8 cellular contexts compared by ENCODE assay signal in genomic region chr17:46534716-46535115, GRCh38. TPM values are rescaled to one million over a fixed set of nuclear protein-coding genes. Genes with fewer than 3 reads are reported as not detected.
DNase-seq lines count a peak whose midpoint lies in the region; ATAC-seq, FAIRE-seq and TF ChIP-seq lines count a peak whose summit lies in the region.
"Not testable (repeated sequence)": the region's sequence is repeated elsewhere in the genome, so short reads cannot be mapped to it uniquely, and the experiment has no call there.

No MANE protein-coding gene starts in this region.

- not testable (repeated sequence) for H3K4me3 Mint-ChIP-seq in CD14-positive monocyte; endodermal cell; natural killer cell treated with Interleukin-12 subunit alpha and Interleukin-12 subunit beta and Interleukin-15 and Interleukin-18, amount 100 ng/mL, for 72 hours; progenitor cell of endocrine pancreas (ENCODE audit: low read depth)

- not testable (repeated sequence) for H3K36me3 ChIP-seq in endodermal cell (ENCODE audit: control insufficient read depth, insufficient read depth, low read length); kidney (ENCODE audit: control insufficient read depth in 1 of 2, insufficient read depth in 2 of 2, low read length in 2 of 2); upper lobe of right lung

- 89 to 100% methylated on average over 5 to 19 of the region's 22 CpGs for WGBS in endodermal cell (ENCODE audit: insufficient coverage in 1 of 2, insufficient read length in 1 of 2), 2 experiments

- peak; percentile 43 for DNase-seq in CD14-positive monocyte (ENCODE audit: low spot score)
- peak; percentile 7 for DNase-seq in activated CD4-positive, alpha-beta T cell treated with anti-CD3 and anti-CD28 coated beads for 1 hour
- peak; percentile 28 for DNase-seq in endodermal cell
- peak; percentile 21 for DNase-seq in left cardiac atrium
- DNase-seq in kidney: peak; percentile 71
- peak; percentile 26 for DNase-seq in natural killer cell treated with Interleukin-12 subunit alpha and Interleukin-12 subunit beta and Interleukin-15 and Interleukin-18, amount 100 ng/mL, for 72 hours (ENCODE audit: low spot score)
- DNase-seq in progenitor cell of endocrine pancreas (ENCODE audit: low spot score, unreplicated experiment): peak; percentile 9
- peak; percentile 59 for DNase-seq in upper lobe of right lung

- not testable (repeated sequence) for H3K4me1 ChIP-seq in endodermal cell (ENCODE audit: control insufficient read depth, insufficient read depth, low read length); kidney (ENCODE audit: control insufficient read depth in 1 of 2, insufficient read depth in 1 of 2, low read depth in 1 of 2, low read length in 2 of 2); upper lobe of right lung

- not testable (repeated sequence) for H3K9ac ChIP-seq in endodermal cell (ENCODE audit: extremely low read depth, low read length, poor library complexity, severe bottlenecking); kidney (ENCODE audit: low read length in 2 of 2)

- ATAC-seq in left cardiac atrium; natural killer cell treated with Interleukin-12 subunit alpha and Interleukin-12 subunit beta and Interleukin-15 and Interleukin-18, amount 100 ng/mL, for 72 hours; upper lobe of right lung: not testable (repeated sequence)

- not testable (repeated sequence) for H3K36me3 Mint-ChIP-seq in CD14-positive monocyte; endodermal cell (ENCODE audit: low read depth); natural killer cell treated with Interleukin-12 subunit alpha and Interleukin-12 subunit beta and Interleukin-15 and Interleukin-18, amount 100 ng/mL, for 72 hours; progenitor cell of endocrine pancreas (ENCODE audit: insufficient read depth)

- intact Hi-C loops in CD14-positive monocyte (cut with micrococcal nuclease); left cardiac atrium (cut with DNase I); kidney (cut with DNase I); upper lobe of right lung (cut with DNase I): not testable (repeated sequence)

- H3K27me3 ChIP-seq in endodermal cell (ENCODE audit: control insufficient read depth, insufficient read depth, low read length, poor library complexity, severe bottlenecking); upper lobe of right lung: not testable (repeated sequence)

- TF ChIP-seq CTCF in CD14-positive monocyte (IDR thresholded peaks at IDR 0.05); endodermal cell (conservative IDR thresholded peaks at IDR 0.05); kidney (IDR thresholded peaks at IDR 0.05; ENCODE audit: borderline replicate concordance, extremely low read depth, insufficient read depth); progenitor cell of endocrine pancreas (IDR thresholded peaks at IDR 0.05; ENCODE audit: unreplicated experiment); upper lobe of right lung (IDR thresholded peaks at IDR 0.05): not testable (repeated sequence)

- not testable (repeated sequence) for FAIRE-seq in kidney (lab: Jason Lieb, UNC)

- H3K27ac Mint-ChIP-seq in CD14-positive monocyte; endodermal cell; natural killer cell treated with Interleukin-12 subunit alpha and Interleukin-12 subunit beta and Interleukin-15 and Interleukin-18, amount 100 ng/mL, for 72 hours; progenitor cell of endocrine pancreas: not testable (repeated sequence)

- H3K27me3 Mint-ChIP-seq in CD14-positive monocyte (ENCODE audit: low read depth in 3 of 3); endodermal cell (ENCODE audit: insufficient read depth); natural killer cell treated with Interleukin-12 subunit alpha and Interleukin-12 subunit beta and Interleukin-15 and Interleukin-18, amount 100 ng/mL, for 72 hours; progenitor cell of endocrine pancreas: not testable (repeated sequence)

- H3K9me3 Mint-ChIP-seq in CD14-positive monocyte; endodermal cell; natural killer cell treated with Interleukin-12 subunit alpha and Interleukin-12 subunit beta and Interleukin-15 and Interleukin-18, amount 100 ng/mL, for 72 hours; progenitor cell of endocrine pancreas (ENCODE audit: low read depth): not testable (repeated sequence)

- H3K27ac ChIP-seq in endodermal cell (ENCODE audit: low read depth, low read length); kidney (ENCODE audit: low read depth in 2 of 2, low read length in 2 of 2); upper lobe of right lung: not testable (repeated sequence)

- H3K4me3 ChIP-seq in endodermal cell (ENCODE audit: low read length); kidney (ENCODE audit: low read length in 2 of 2); upper lobe of right lung: not testable (repeated sequence)

- H3K9me3 ChIP-seq in endodermal cell (ENCODE audit: control insufficient read depth, low read length); kidney (ENCODE audit: control insufficient read depth in 1 of 2, low read length in 2 of 2); upper lobe of right lung: not testable (repeated sequence)

- not testable (repeated sequence) for H3K4me1 Mint-ChIP-seq in CD14-positive monocyte; endodermal cell; natural killer cell treated with Interleukin-12 subunit alpha and Interleukin-12 subunit beta and Interleukin-15 and Interleukin-18, amount 100 ng/mL, for 72 hours (ENCODE audit: low read depth in 2 of 2); progenitor cell of endocrine pancreas (ENCODE audit: low read depth)

RNA-seq across cellular contexts. Expression of gene LRRC37A2, which starts 22.4 kb away (rescaled TPM):
- polyA plus RNA-seq in CD14-positive monocyte (1 to 10 TPM; 1.7 to 2.1 TPM), kidney (ENCODE audit: insufficient read depth, low read depth, low replicate concordance) (2.6 TPM)
- total RNA-seq in endodermal cell (10 to 100 TPM; 15.0 to 16.4 TPM), left cardiac atrium (1 to 10 TPM; 6.6 to 6.7 TPM), kidney (11.3 TPM), progenitor cell of endocrine pancreas (22.4 and 26.2 TPM in 2 replicates), upper lobe of right lung (11.7 TPM)
- polyA plus RNA-seq in endodermal cell (2013, experiment 1 of 2): 7.9 TPM
- polyA plus RNA-seq in endodermal cell (2013, experiment 2 of 2): 6.7 TPM
- total RNA-seq in natural killer cell treated with Interleukin-12 subunit alpha and Interleukin-12 subunit beta and Interleukin-15 and Interleukin-18, amount 100 ng/mL, for 72 hours: 1 to 10 TPM; 7.8 to 8.6 TPM

RNA-seq across cellular contexts. Expression of gene ARL17A, which starts 44.8 kb away (rescaled TPM):
- polyA plus RNA-seq in CD14-positive monocyte (1 to 10 TPM; 2.0 to 2.9 TPM), kidney (ENCODE audit: insufficient read depth, low read depth, low replicate concordance) (4.6 TPM)
- total RNA-seq in endodermal cell (10 to 100 TPM; 15.7 to 32.0 TPM), left cardiac atrium (10 to 100 TPM in 1 of 2 donors, 1 to 10 TPM in 1; 7.5 to 13.3 TPM), kidney (25.7 TPM), progenitor cell of endocrine pancreas (20.1 and 21.7 TPM in 2 replicates), upper lobe of right lung (28.0 TPM)
- 7.9 TPM for polyA plus RNA-seq in endodermal cell (2013, experiment 1 of 2)
- polyA plus RNA-seq in endodermal cell (2013, experiment 2 of 2): 5.6 TPM
- total RNA-seq in natural killer cell treated with Interleukin-12 subunit alpha and Interleukin-12 subunit beta and Interleukin-15 and Interleukin-18, amount 100 ng/mL, for 72 hours: 10 to 100 TPM; 17.0 to 29.1 TPM

RNA-seq across cellular contexts. Expression of gene NSF, which starts 55.8 kb away (rescaled TPM):
- polyA plus RNA-seq in CD14-positive monocyte (10 to 100 TPM; 58.0 to 63.2 TPM), kidney (ENCODE audit: insufficient read depth, low read depth, low replicate concordance) (14.2 TPM)
- total RNA-seq in endodermal cell (10 to 100 TPM; 29.7 to 41.0 TPM), left cardiac atrium (10 to 100 TPM; 28.8 to 35.8 TPM), kidney (52.4 TPM), progenitor cell of endocrine pancreas (28.6 and 31.3 TPM in 2 replicates), upper lobe of right lung (49.6 TPM)
- 34.9 TPM for polyA plus RNA-seq in endodermal cell (2013, experiment 1 of 2)
- 32.8 TPM for polyA plus RNA-seq in endodermal cell (2013, experiment 2 of 2)
- 10 to 100 TPM; 56.5 to 62.3 TPM for total RNA-seq in natural killer cell treated with Interleukin-12 subunit alpha and Interleukin-12 subunit beta and Interleukin-15 and Interleukin-18, amount 100 ng/mL, for 72 hours

Comparison
In these comparisons a context has a peak if more than half of its experiments do, and no peak if none do; other contexts are left out.
1. DNase-seq: peak in every context shown above with its lines; median percentile 71 in kidney; 59 in upper lobe of right lung; 43 in CD14-positive monocyte; 28 in endodermal cell; 26 in natural killer cell treated with Interleukin-12 subunit alpha and Interleukin-12 subunit beta and Interleukin-15 and Interleukin-18, amount 100 ng/mL, for 72 hours; 21 in left cardiac atrium; 9 in progenitor cell of endocrine pancreas; 7 in activated CD4-positive, alpha-beta T cell treated with anti-CD3 and anti-CD28 coated beads for 1 hour.